ENCODE assay signal across 18 cellular contexts in the genomic region with DNA sequence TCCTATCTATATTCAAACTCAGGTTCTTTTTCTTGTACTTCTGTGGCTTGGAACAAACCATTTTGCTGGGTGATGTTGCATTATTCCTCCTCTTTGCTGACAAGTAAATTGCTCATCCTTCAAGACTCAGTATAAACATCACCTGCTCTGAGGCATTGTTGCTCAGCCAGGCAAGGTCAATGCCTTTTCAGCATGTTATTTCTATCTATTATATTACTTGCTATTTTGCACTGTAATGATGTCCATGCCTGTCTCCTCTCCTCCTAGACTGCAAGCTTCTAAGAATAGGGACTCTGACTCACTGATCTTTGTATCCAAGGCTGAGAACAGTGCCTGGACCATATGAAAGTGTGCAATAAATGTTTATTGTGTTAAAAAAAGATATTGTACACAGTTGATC.
DNase-seq lines count a peak whose midpoint lies in the region; ATAC-seq and TF ChIP-seq lines count a peak whose summit lies in the region.
"Had no signal": no experiment of that assay in that cellular context is flagged by ENCODE, and none has a peak within 500 bp of the region (broad histone marks: within the 10 kb centered on the region; RNA-seq: fewer than 3 reads in every experiment).

No MANE protein-coding gene starts in this region.

- H3K27me3 ChIP-seq in GM23248 (replicated peaks; ENCODE audit: insufficient read depth) (no peaks in the 10 kb centered on the region), psoas muscle (ENCODE audit: insufficient read depth in 3 of 3, low read length in 2 of 3) (no peaks in the 10 kb centered on the region)
- H3K27me3 ChIP-seq: brain microvascular endothelial cell, heart right ventricle, vagina had no signal

- H3K27ac ChIP-seq in GM23248 (no peak overlapping the region), psoas muscle (peak overlapping the region; percentile 61), substantia nigra (ENCODE audit: low read depth, low read length, poor library complexity, severe bottlenecking) (no peak overlapping the region)
- H3K27ac ChIP-seq: brain microvascular endothelial cell, heart right ventricle, left ventricle myocardium inferior, vagina had no signal

- H2AFZ ChIP-seq in GM23248, result no peak overlapping the region

- H3K4me3 ChIP-seq in GM23248, result no peak overlapping the region
- H3K4me3 ChIP-seq in fibroblast of mammary gland (ENCODE audit: control insufficient read depth, low read depth, low read length), result no peak overlapping the region
- H3K4me3 ChIP-seq in psoas muscle, result no peak overlapping the region
- H3K4me3 ChIP-seq: heart right ventricle, left ventricle myocardium inferior, vagina had no signal

- H3K36me3 ChIP-seq in GM23248 (ENCODE audit: low read depth), result no peaks in the 10 kb centered on the region
- no peaks in the 10 kb centered on the region for H3K36me3 ChIP-seq in psoas muscle (ENCODE audit: insufficient read depth in 1 of 2, low read depth in 1 of 2)
- H3K36me3 ChIP-seq: brain microvascular endothelial cell, heart right ventricle, left ventricle myocardium inferior, vagina had no signal

- TF ChIP-seq CTCF in fibroblast of mammary gland (conservative IDR thresholded peaks at IDR 0.05; ENCODE audit: control insufficient read depth, insufficient read depth, low read depth, low read length) (no peak), psoas muscle (IDR thresholded peaks at IDR 0.05) (no peak)

- H4K20me1 ChIP-seq in GM23248 (ENCODE audit: insufficient read depth), result no peaks in the 10 kb centered on the region

- no peaks in the 10 kb centered on the region for H3K79me2 ChIP-seq in GM23248 (ENCODE audit: insufficient read depth)

- H3F3A ChIP-seq in GM23248 (ENCODE audit: insufficient read depth), result peaks cover 6% of the 10 kb centered on the region; the same call in 1 of the 2 replicates

- H3K9me3 Mint-ChIP-seq in activated T-cell treated with anti-CD3 and anti-CD28 coated beads, Interleukin-2, amount 50 U/mL, for 72 hours, result peaks cover 0 to 2% of the 10 kb centered on the region in 2 donors
- H3K9me3 Mint-ChIP-seq: activated B cell treated with CpG ODN at 0.5 μM for 24 hours; activated CD4-positive, alpha-beta memory T cell treated with anti-CD3 and anti-CD28 coated beads for 36 hours; CD8-positive, alpha-beta T cell; endodermal cell had no signal

- intact Hi-C loops in psoas muscle (cut with DNase I), result no loop called here

- H3K9ac ChIP-seq in GM23248, result no peak overlapping the region

- no peaks in the 10 kb centered on the region for H3K9me3 ChIP-seq in GM23248 (ENCODE audit: low read depth)
- H3K9me3 ChIP-seq in psoas muscle, result no peaks in the 10 kb centered on the region
- H3K9me3 ChIP-seq: heart right ventricle, left ventricle myocardium inferior, vagina had no signal

- H3K4me1 Mint-ChIP-seq in activated T-cell treated with anti-CD3 and anti-CD28 coated beads, Interleukin-2, amount 50 U/mL, for 72 hours (ENCODE audit: low read depth), result peaks cover 9% of the 10 kb centered on the region
- H3K4me1 Mint-ChIP-seq: endodermal cell had no signal

- no peaks in the 10 kb centered on the region for H3K36me3 Mint-ChIP-seq in activated T-cell treated with anti-CD3 and anti-CD28 coated beads, Interleukin-2, amount 50 U/mL, for 72 hours (ENCODE audit: insufficient read depth in 2 of 2)
- H3K36me3 Mint-ChIP-seq: activated CD4-positive, alpha-beta memory T cell treated with anti-CD3 and anti-CD28 coated beads for 36 hours; CD8-positive, alpha-beta T cell had no signal

- H3K27ac Mint-ChIP-seq in activated T-cell treated with anti-CD3 and anti-CD28 coated beads, Interleukin-2, amount 50 U/mL, for 72 hours, result no peak overlapping the region
- H3K27ac Mint-ChIP-seq: activated B cell treated with CpG ODN at 0.5 μM for 24 hours; activated CD4-positive, alpha-beta memory T cell treated with anti-CD3 and anti-CD28 coated beads for 36 hours; CD8-positive, alpha-beta T cell; endodermal cell; progenitor cell of endocrine pancreas had no signal

- H3K4me1 ChIP-seq in GM23248 (ENCODE audit: insufficient read depth) (no peaks in the 10 kb centered on the region), psoas muscle (peaks cover 10% of the 10 kb centered on the region)
- H3K4me1 ChIP-seq: heart right ventricle, vagina had no signal

- no peak overlapping the region for H3K4me3 Mint-ChIP-seq in activated T-cell treated with anti-CD3 and anti-CD28 coated beads, Interleukin-2, amount 50 U/mL, for 72 hours
- H3K4me3 Mint-ChIP-seq: activated B cell treated with CpG ODN at 0.5 μM for 24 hours; activated CD4-positive, alpha-beta memory T cell treated with anti-CD3 and anti-CD28 coated beads for 36 hours; CD8-positive, alpha-beta T cell; endodermal cell had no signal

- in situ Hi-C loops in GM23248 (cut with MboI), result no loop called here

- no peaks in the 10 kb centered on the region for H3K27me3 Mint-ChIP-seq in activated T-cell treated with anti-CD3 and anti-CD28 coated beads, Interleukin-2, amount 50 U/mL, for 72 hours (ENCODE audit: low read depth)
- H3K27me3 Mint-ChIP-seq: activated B cell treated with CpG ODN at 0.5 μM for 24 hours; activated CD4-positive, alpha-beta memory T cell treated with anti-CD3 and anti-CD28 coated beads for 36 hours; progenitor cell of endocrine pancreas had no signal

- H3K4me2 ChIP-seq in GM23248 (ENCODE audit: unreplicated experiment), result no peak overlapping the region

- DNase-seq in GM23248 (peak; percentile 47), M059J (ENCODE audit: low read depth) (peak; percentile 4), fibroblast of mammary gland (ENCODE audit: low read depth) (peak; percentile 27), psoas muscle (no peak), SKM-1 treated with dmso at 0.1 percent for 144 hours (lab: John Stamatoyannopoulos, UW; ENCODE audit: unreplicated experiment) (no peak), substantia nigra (lab: John Stamatoyannopoulos, UW) (no peak)
- no peak for DNase-seq in activated T-cell treated with anti-CD3 and anti-CD28 coated beads, Interleukin-2, amount 50 U/mL, for 72 hours
- DNase-seq: activated B cell treated with CpG ODN at 0.5 μM for 24 hours; activated CD4-positive, alpha-beta memory T cell treated with anti-CD3 and anti-CD28 coated beads for 36 hours; activated effector memory CD4-positive, alpha-beta T cell treated with anti-CD3 and anti-CD28 coated beads, Interleukin-2, amount 50 U/mL, for 16 hours; brain microvascular endothelial cell; CD8-positive, alpha-beta T cell; endodermal cell; heart right ventricle; left ventricle myocardium inferior; NCI-H524 treated with DMSO at 0.1 percent for 48 hours had no signal

- ATAC-seq in psoas muscle, result peak; percentile 88 to 95 (median 92)
- ATAC-seq in activated T-cell treated with anti-CD3 and anti-CD28 coated beads, Interleukin-2, amount 50 U/mL, for 72 hours (replicated peaks in 1 of 2), result no peak
- ATAC-seq: CD8-positive, alpha-beta T cell had no signal

- H3K9me2 ChIP-seq in GM23248 (ENCODE audit: insufficient read depth), result no peaks in the 10 kb centered on the region

Comparison
In these comparisons a context has a peak if more than half of its experiments do, and no peak if none do; other contexts are left out.
1. DNase-seq: peak in GM23248 (single experiment), M059J (single experiment) and fibroblast of mammary gland (single experiment); none in psoas muscle (0 of 2), SKM-1 treated with dmso at 0.1 percent for 144 hours (single experiment), activated T-cell treated with anti-CD3 and anti-CD28 coated beads, Interleukin-2, amount 50 U/mL, for 72 hours (0 of 2) and substantia nigra (0 of 49).
2. ATAC-seq: peak in psoas muscle (4 of 4); none in activated T-cell treated with anti-CD3 and anti-CD28 coated beads, Interleukin-2, amount 50 U/mL, for 72 hours (0 of 2).